13 cellular contexts compared by ENCODE assay signal in genomic region chr2:234957533-234958135, GRCh38. TPM values are rescaled to one million over a fixed set of nuclear protein-coding genes. Genes with fewer than 3 reads are reported as not detected.
DNase-seq lines count a peak whose midpoint lies in the region; ATAC-seq, FAIRE-seq and TF ChIP-seq lines count a peak whose summit lies in the region.
"Had no signal": no experiment of that assay in that cellular context is flagged by ENCODE, and none has a peak within 500 bp of the region (broad histone marks: within the 10 kb centered on the region; RNA-seq: fewer than 3 reads in every experiment).

No MANE protein-coding gene starts in this region.

- intact Hi-C loops in cardiac septum (cut with DNase I): loop anchor here (2.0 to 10.0 kb wide), 2 partner anchors 23 to 273 kb away; no protein-coding TSS in a partner anchor
- intact Hi-C loops in left cardiac atrium (cut with DNase I): loop anchor here in 1 of 2 donors (10.0 kb wide), 1 partner anchor 127 kb away; no protein-coding TSS in a partner anchor

- DNase-seq in cardiac septum (ENCODE audit: low spot score) (peak; percentile 38), left cardiac atrium (no peak), astrocyte (ENCODE audit: low read depth) (peak; percentile 80), foreskin fibroblast (peak; percentile 62 to 87), substantia nigra (lab: John Stamatoyannopoulos, UW) (no peak), NCI-H1092 (lab: John Stamatoyannopoulos, UW) (no peak)
- no peak for DNase-seq in central memory CD4-positive, alpha-beta T cell
- DNase-seq: ACHN; activated T-cell treated with anti-CD3 and anti-CD28 coated beads, Interleukin-2, amount 50 U/mL, for 48 hours; foreskin melanocyte; NCI-H524 treated with DMSO at 0.1 percent for 48 hours had no signal

- H3K27me3 ChIP-seq in astrocyte (ENCODE audit: insufficient read depth, low read length): no peaks in the 10 kb centered on the region
- H3K27me3 ChIP-seq: suprapubic skin had no signal

- H3K9ac ChIP-seq in astrocyte (ENCODE audit: low read length): peak overlapping the region; percentile 42

- H4K20me1 ChIP-seq in astrocyte (ENCODE audit: insufficient read depth, low read length): peaks cover 96% of the 10 kb centered on the region

- H3K79me2 ChIP-seq in astrocyte (ENCODE audit: insufficient read depth, low read length): peaks cover 100% of the 10 kb centered on the region

- no peak for ATAC-seq in left cardiac atrium
- ATAC-seq in HG03432 (IDR thresholded peaks at IDR 0.05; ENCODE audit: unreplicated experiment): no peak

- peak overlapping the region; percentile 97 for H3K4me2 ChIP-seq in astrocyte (ENCODE audit: low read length)

- H3K27ac ChIP-seq in astrocyte (ENCODE audit: low read depth, low read length): peak overlapping the region; percentile 46
- peak overlapping the region; percentile 54 for H3K27ac ChIP-seq in substantia nigra (ENCODE audit: low read depth, low read length, poor library complexity, severe bottlenecking)
- H3K27ac ChIP-seq: suprapubic skin had no signal

- FAIRE-seq in astrocyte (lab: Jason Lieb, UNC): peak; percentile 80

- peaks cover 15% of the 10 kb centered on the region for H3K36me3 Mint-ChIP-seq in astrocyte (ENCODE audit: low read depth, unreplicated experiment)

- no peak overlapping the region for H2AFZ ChIP-seq in astrocyte (ENCODE audit: low read depth, low read length)

- H3K27me3 Mint-ChIP-seq in astrocyte (ENCODE audit: low read depth, unreplicated experiment): no peaks in the 10 kb centered on the region

- peak overlapping the region; percentile 62 for H3K4me3 Mint-ChIP-seq in astrocyte (ENCODE audit: unreplicated experiment)

- H3K4me3 ChIP-seq in astrocyte (ENCODE audit: insufficient read depth, low read depth, low read length) (no peak overlapping the region), foreskin fibroblast (ENCODE audit: low read depth in 1 of 2, low read length in 2 of 2) (no peak overlapping the region)
- H3K4me3 ChIP-seq: suprapubic skin had no signal

- TF ChIP-seq CTCF in astrocyte (IDR thresholded peaks at IDR 0.05; ENCODE audit: insufficient read depth, low read depth, low read length) (no peak), foreskin fibroblast (IDR thresholded peaks at IDR 0.05; ENCODE audit: low read depth, low read length) (no peak)

- peaks cover 59% of the 10 kb centered on the region for H3K4me1 Mint-ChIP-seq in astrocyte (ENCODE audit: low read depth, unreplicated experiment)

- H3K9me3 Mint-ChIP-seq in astrocyte (ENCODE audit: unreplicated experiment): no peaks in the 10 kb centered on the region

- H3K36me3 ChIP-seq in astrocyte (ENCODE audit: insufficient read depth, low read length): peaks cover 4% of the 10 kb centered on the region
- H3K36me3 ChIP-seq: suprapubic skin had no signal

- peak overlapping the region; percentile 76 for H3K27ac Mint-ChIP-seq in astrocyte (ENCODE audit: unreplicated experiment)

- H3K4me1 ChIP-seq in astrocyte (ENCODE audit: insufficient read depth, low read length): peaks cover 60% of the 10 kb centered on the region

- no peaks in the 10 kb centered on the region for H3K9me3 ChIP-seq in astrocyte (ENCODE audit: insufficient read depth, low read depth, low read length)
- H3K9me3 ChIP-seq: suprapubic skin had no signal

RNA-seq across cellular contexts. Expression of gene SH3BP4, which starts 5.8 kb away (rescaled TPM):
- total RNA-seq in cardiac septum: 9.1 TPM
- 10 to 100 TPM; 15.1 to 27.0 TPM for total RNA-seq in left cardiac atrium
- total RNA-seq in astrocyte: 117 and 127 TPM in 2 replicates

Comparison
In these comparisons a context has a peak if more than half of its experiments do, and no peak if none do; other contexts are left out.
1. DNase-seq: peak in cardiac septum (single experiment), astrocyte (single experiment) and foreskin fibroblast (2 of 2); none in left cardiac atrium (single experiment), substantia nigra (0 of 49), central memory CD4-positive, alpha-beta T cell (single experiment) and NCI-H1092 (single experiment).